2 cellular contexts compared by ENCODE assay signal in genomic region chr19:10653732-10654609, GRCh38.
TF ChIP-seq lines count a peak whose summit lies in the region.

Gene ILF3 (plus strand): TSS chr19:10654346. CDS start chr19:10670606, 16,260 bp downstream.

TF ChIP-seq in IMR-90, 13 proteins besides CTCF, POLR2A, EP300 and RAD21 (continued from another document):
- TF ChIP-seq ELK1 (IDR thresholded peaks at IDR 0.05; ENCODE audit: borderline replicate concordance, low read depth, low read length) (no peak), USF2 (IDR thresholded peaks at IDR 0.05; ENCODE audit: low read depth, low read length) (peak; percentile 99), CEBPB (IDR thresholded peaks at IDR 0.05; ENCODE audit: low read depth, low read length) (peak; percentile 73), RCOR1 (IDR thresholded peaks at IDR 0.05; ENCODE audit: insufficient replicate concordance, low read length) (peak; percentile 56), MAFK (IDR thresholded peaks at IDR 0.05; ENCODE audit: low read depth, low read length) (peak; percentile 52; the same call in 1 of the 2 replicates), MAZ (IDR thresholded peaks at IDR 0.05; ENCODE audit: borderline replicate concordance, low read depth, low read length) (peak; percentile 95), NFE2L2 (IDR thresholded peaks at IDR 0.05; ENCODE audit: low read depth, low read length) (no peak), RFX5 (IDR thresholded peaks at IDR 0.05; ENCODE audit: low read depth, low read length) (no peak)

TF ChIP-seq in endothelial cell of umbilical vein, 7 proteins besides CTCF, POLR2A, EP300 and RAD21 (continued from another document):
- peak; percentile 99 for TF ChIP-seq MAX (IDR thresholded peaks at IDR 0.05; ENCODE audit: insufficient read depth, insufficient read length)
- no peak for TF ChIP-seq GATA2 (IDR thresholded peaks at IDR 0.05; ENCODE audit: insufficient read depth, insufficient read length, low read depth, low read length)
